Comparison of ENCODE assay signal across 32 cellular contexts in the genomic region with DNA sequence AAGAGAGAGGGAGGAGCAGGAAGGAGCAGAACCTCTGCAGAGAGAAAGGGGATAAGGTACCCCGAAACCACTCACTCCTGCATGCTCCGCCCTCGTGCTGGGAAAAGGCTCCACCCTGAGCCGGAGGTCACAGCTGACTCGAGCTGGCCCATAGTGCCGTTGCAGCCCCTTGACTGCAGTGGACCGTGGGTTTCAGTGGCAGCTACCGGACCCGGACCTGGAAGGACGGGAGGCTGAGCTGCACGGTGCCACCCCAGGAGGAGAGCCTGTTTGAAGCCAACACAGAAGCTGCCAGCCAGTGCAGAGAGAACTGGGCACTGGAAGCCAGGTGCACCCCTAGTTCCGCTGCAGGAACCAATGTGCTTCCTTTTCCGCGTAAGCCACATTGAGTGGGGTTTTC.
"Had no signal": no experiment of that assay in that cellular context is flagged by ENCODE, and none has a peak within 500 bp of the region (broad histone marks: within the 10 kb centered on the region; RNA-seq: fewer than 3 reads in every experiment).

No MANE protein-coding gene starts in this region.

- H3K9me3 ChIP-seq: SJCRH30 had no signal

- H3K27ac Mint-ChIP-seq: activated CD8-positive, alpha-beta T cell treated with anti-CD3 and anti-CD28 coated beads for 36 hours; activated naive CD8-positive, alpha-beta T cell treated with anti-CD3 and anti-CD28 coated beads for 36 hours; activated T-cell treated with anti-CD3 and anti-CD28 coated beads, Interleukin-2, amount 50 U/mL, for 72 hours; activated T-helper 17 cell treated with anti-CD3 and anti-CD28 coated beads, Interleukin-2, amount 50 U/mL, for 72 hours had no signal

- H3K4me3 Mint-ChIP-seq: activated CD8-positive, alpha-beta T cell treated with anti-CD3 and anti-CD28 coated beads for 36 hours; activated naive CD8-positive, alpha-beta T cell treated with anti-CD3 and anti-CD28 coated beads for 36 hours; activated T-cell treated with anti-CD3 and anti-CD28 coated beads, Interleukin-2, amount 50 U/mL, for 72 hours; activated T-helper 17 cell treated with anti-CD3 and anti-CD28 coated beads, Interleukin-2, amount 50 U/mL, for 72 hours had no signal

- DNase-seq: activated CD4-positive, alpha-beta T cell treated with anti-CD3 and anti-CD28 coated beads for 1 hour; activated CD4-positive, alpha-beta T cell treated with anti-CD3 and anti-CD28 coated beads for 48 hours; activated CD4-positive, alpha-beta T cell treated with anti-CD3 and anti-CD28 coated beads, Interleukin-2, amount 50 U/mL, for 4 hours; activated CD4-positive, CD25-positive, alpha-beta regulatory T cell; activated CD8-positive, alpha-beta T cell treated with anti-CD3 and anti-CD28 coated beads for 36 hours; activated effector memory CD4-positive, alpha-beta T cell treated with anti-CD3 and anti-CD28 coated beads, Interleukin-2, amount 50 U/mL, for 16 hours; activated naive CD4-positive, alpha-beta T cell; activated naive CD4-positive, alpha-beta T cell treated with anti-CD3 and anti-CD28 coated beads, Interleukin-2, amount 50 U/mL, for 16 hours; activated naive CD8-positive, alpha-beta T cell treated with anti-CD3 and anti-CD28 coated beads for 36 hours; activated T-cell treated with anti-CD3 and anti-CD28 coated beads, Interleukin-2, amount 50 U/mL, for 1 hour; activated T-cell treated with anti-CD3 and anti-CD28 coated beads, Interleukin-2, amount 50 U/mL, for 72 hours; amniotic stem cell; aorta; brain microvascular endothelial cell; central memory CD4-positive, alpha-beta T cell; Karpas-422; NCI-H1048; NCI-H1105 treated with DMSO at 0.1 percent for 48 hours; NCI-H1436 treated with DMSO at 0.1 percent for 48 hours; NCI-H1694 treated with DMSO at 0.1 percent for 48 hours; NCI-H2081; NCI-H345; NCI-H526; NCI-H748 treated with DMSO at 0.1 percent for 48 hours; NK-92 treated with Interleukin-12 subunit alpha and Interleukin-12 subunit beta, amount 100 ng/mL, for 24 hours; PC-9; SHP77; SJCRH30; T1000; WERI-Rb-1 had no signal

- H3K36me3 Mint-ChIP-seq: activated naive CD8-positive, alpha-beta T cell treated with anti-CD3 and anti-CD28 coated beads for 36 hours had no signal

- H3K4me2 ChIP-seq: PC-9 had no signal

- H2AFZ ChIP-seq: PC-9 had no signal

- ATAC-seq: activated CD8-positive, alpha-beta T cell treated with anti-CD3 and anti-CD28 coated beads for 36 hours; activated T-cell treated with anti-CD3 and anti-CD28 coated beads, Interleukin-2, amount 50 U/mL, for 72 hours; activated T-helper 17 cell treated with anti-CD3 and anti-CD28 coated beads, Interleukin-2, amount 50 U/mL, for 72 hours had no signal

- H3K9me3 Mint-ChIP-seq: activated CD8-positive, alpha-beta T cell treated with anti-CD3 and anti-CD28 coated beads for 36 hours; activated naive CD8-positive, alpha-beta T cell treated with anti-CD3 and anti-CD28 coated beads for 36 hours; activated T-cell treated with anti-CD3 and anti-CD28 coated beads, Interleukin-2, amount 50 U/mL, for 72 hours; activated T-helper 17 cell treated with anti-CD3 and anti-CD28 coated beads, Interleukin-2, amount 50 U/mL, for 72 hours had no signal

- H3K27ac ChIP-seq: brain microvascular endothelial cell, PC-9, SJCRH30, SK-N-MC, WERI-Rb-1 had no signal

- H3K4me1 Mint-ChIP-seq: activated naive CD8-positive, alpha-beta T cell treated with anti-CD3 and anti-CD28 coated beads for 36 hours; activated T-helper 17 cell treated with anti-CD3 and anti-CD28 coated beads, Interleukin-2, amount 50 U/mL, for 72 hours had no signal

- H3K27me3 ChIP-seq: brain microvascular endothelial cell had no signal

- H3K4me3 ChIP-seq: PC-9, SJCRH30, SK-N-MC had no signal

- H3K36me3 ChIP-seq: brain microvascular endothelial cell, SJCRH30 had no signal
